In the genomic region with DNA sequence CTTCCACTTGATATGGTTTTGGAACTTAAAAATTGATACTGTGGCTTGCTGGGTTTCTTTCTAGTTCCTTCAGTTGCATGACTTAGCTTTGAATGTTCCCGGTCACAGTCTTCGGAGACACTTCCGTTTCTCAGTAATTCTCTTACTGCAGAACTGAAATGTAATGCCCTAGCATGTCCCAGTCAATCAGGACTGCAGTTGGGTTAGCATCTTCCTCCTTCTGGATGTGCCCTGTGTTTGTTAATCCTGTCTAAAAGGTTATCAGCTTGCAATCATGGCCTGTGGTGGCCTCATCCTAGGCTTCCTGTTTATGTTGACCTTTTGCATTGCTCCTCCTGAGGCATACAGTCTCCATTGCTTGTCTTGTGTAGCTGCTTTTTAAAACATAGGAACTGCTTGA, we compare ENCODE assay signal across 9 cellular contexts.
DNase-seq lines count a peak whose midpoint lies in the region; ATAC-seq, FAIRE-seq and TF ChIP-seq lines count a peak whose summit lies in the region.
"Had no signal": no experiment of that assay in that cellular context is flagged by ENCODE, and none has a peak within 500 bp of the region (broad histone marks: within the 10 kb centered on the region; RNA-seq: fewer than 3 reads in every experiment).

No MANE protein-coding gene starts in this region.

- TF ChIP-seq EP300 in A549 (IDR thresholded peaks at IDR 0.05) (no peak), K562 (IDR thresholded peaks at IDR 0.05; ENCODE audit: low read length) (no peak)

- in situ Hi-C loops in K562 (cut with MboI), result no loop called here

- TF ChIP-seq CTCF in A549 (IDR thresholded peaks at IDR 0.05), result no peak
- TF ChIP-seq CTCF in HFFc6 (IDR thresholded peaks at IDR 0.05), result no peak
- no peak for TF ChIP-seq CTCF in K562 (IDR thresholded peaks at IDR 0.05 in 2 of 3, conservative IDR thresholded peaks at IDR 0.05 in 1 of 3; ENCODE audit: insufficient read depth in 2 of 3, low read depth in 1 of 3, low read length in 3 of 3)
- no peak for TF ChIP-seq CTCF in left lung (IDR thresholded peaks at IDR 0.05)

- ATAC-seq in A549 (peak; percentile 25 to 51; a peak in 4 of 6 replicates), K562 (no peak), left lung (peak; percentile 71)
- no peak for ATAC-seq in activated CD4-positive, CD25-positive, alpha-beta regulatory T cell treated with anti-CD3 and anti-CD28 coated beads, Interleukin-2, amount 50 U/mL, for 24 hours
- ATAC-seq: naive thymus-derived CD8-positive, alpha-beta T cell had no signal

- H3K9me1 ChIP-seq in K562 (ENCODE audit: control insufficient read depth, insufficient read depth, low read length), result no peaks in the 10 kb centered on the region

- H2AFZ ChIP-seq in K562 (ENCODE audit: low read depth, low read length), result no peak overlapping the region

- POLR2A ChIA-PET in A549 (lab: Yijun Ruan, JAX), result no interaction called here
- POLR2A ChIA-PET in K562 (lab: Yijun Ruan, JAX), result interaction anchor here (1.0 to 1.5 kb wide), 3 partner anchors 9 to 22 kb away, joined by 3 read pairs; no protein-coding TSS in a partner anchor

- H3K79me2 ChIP-seq in K562 (ENCODE audit: control insufficient read depth, insufficient read depth, low read length), result no peaks in the 10 kb centered on the region

- no peaks in the 10 kb centered on the region for H4K20me1 ChIP-seq in K562 (replicated peaks; ENCODE audit: control insufficient read depth, insufficient read depth, low read length)

- H3K4me3 Mint-ChIP-seq in HFFc6, result peak overlapping the region; percentile 70
- no peak overlapping the region for H3K4me3 Mint-ChIP-seq in activated CD4-positive, alpha-beta T cell treated with anti-CD3 and anti-CD28 coated beads, Interleukin-2, amount 10 ng/mL, durations not matched to agents 24 days and 14 days
- H3K4me3 Mint-ChIP-seq: naive thymus-derived CD8-positive, alpha-beta T cell had no signal

- H3K4me2 ChIP-seq in A549, result peak overlapping the region; percentile 70
- no peak overlapping the region for H3K4me2 ChIP-seq in K562 (ENCODE audit: insufficient read depth, low read length)

- no peak overlapping the region for H3K4me3 ChIP-seq in A549
- H3K4me3 ChIP-seq in K562, result no peak overlapping the region
- H3K4me3 ChIP-seq in left lung, result no peak overlapping the region

- intact Hi-C loops in K562 (cut with micrococcal nuclease), result no loop called here
- intact Hi-C loops in left lung (cut with DNase I), result no loop called here
- intact Hi-C loops in activated CD4-positive, alpha-beta T cell treated with anti-CD3 and anti-CD28 coated beads, Interleukin-2, amount 10 ng/mL, durations not matched to agents 24 days and 14 days (cut with micrococcal nuclease), result no loop called here

- peak in 1 of 2 experiments; percentile 2 for DNase-seq in A549 (ENCODE audit: low read depth in 1 of 2, low spot score in 1 of 2)
- DNase-seq in HFFc6, result no peak
- DNase-seq in K562 (ENCODE audit: extremely low read depth in 1 of 4, low spot score in 3 of 4), result no peak
- DNase-seq in left lung, result no peak
- no peak for DNase-seq in activated CD4-positive, alpha-beta T cell treated with anti-CD3 and anti-CD28 coated beads, Interleukin-2, amount 10 ng/mL, durations not matched to agents 24 days and 14 days
- DNase-seq in NCI-H510A (lab: John Stamatoyannopoulos, UW), result no peak
- DNase-seq in stimulated activated naive CD4-positive, alpha-beta T cell (lab: John Stamatoyannopoulos, UW), result no peak
- DNase-seq: naive thymus-derived CD8-positive, alpha-beta T cell had no signal

- no peak overlapping the region for H3K9ac ChIP-seq in K562 (ENCODE audit: insufficient read depth in 1 of 2, low read depth in 2 of 2, low read length in 2 of 2)

- no peaks in the 10 kb centered on the region for H3K27me3 ChIP-seq in K562 (ENCODE audit: control insufficient read depth in 2 of 2, insufficient read depth in 2 of 2, low read length in 2 of 2)
- H3K27me3 ChIP-seq in left lung, result no peaks in the 10 kb centered on the region

- peaks cover 25% of the 10 kb centered on the region for H3K4me1 Mint-ChIP-seq in HFFc6 (ENCODE audit: low read depth)
- peaks cover 8% of the 10 kb centered on the region for H3K4me1 Mint-ChIP-seq in activated CD4-positive, alpha-beta T cell treated with anti-CD3 and anti-CD28 coated beads, Interleukin-2, amount 10 ng/mL, durations not matched to agents 24 days and 14 days

- no peaks in the 10 kb centered on the region; the same call in 1 of the 2 replicates for H3K27me3 Mint-ChIP-seq in HFFc6 (ENCODE audit: insufficient read depth)
- no peaks in the 10 kb centered on the region for H3K27me3 Mint-ChIP-seq in activated CD4-positive, alpha-beta T cell treated with anti-CD3 and anti-CD28 coated beads, Interleukin-2, amount 10 ng/mL, durations not matched to agents 24 days and 14 days
- H3K27me3 Mint-ChIP-seq: naive thymus-derived CD8-positive, alpha-beta T cell had no signal

- H3K27ac ChIP-seq in A549, result peak overlapping the region in 1 of 2 experiments; percentile 59; a peak in 3 of 6 replicates
- H3K27ac ChIP-seq in K562 (ENCODE audit: extremely low read depth, low read depth, low read length), result no peak overlapping the region
- peak overlapping the region in 1 of 2 donors; percentile 82 for H3K27ac ChIP-seq in left lung

- H3K36me3 ChIP-seq in K562 (ENCODE audit: control insufficient read depth, insufficient read depth, low read length) (no peaks in the 10 kb centered on the region), left lung (no peaks in the 10 kb centered on the region)

- no TSS peak for BruUV-seq in K562 (replicated peaks; lab: Mats Ljungman, UMichigan)

- TF ChIP-seq POLR2A in A549 (IDR thresholded peaks at IDR 0.05; ENCODE audit: low read length), result no peak
- TF ChIP-seq POLR2A in K562 (conservative IDR thresholded peaks at IDR 0.05), result no peak

- no peaks in the 10 kb centered on the region for H3K9me3 Mint-ChIP-seq in HFFc6
- peaks cover 10% of the 10 kb centered on the region for H3K9me3 Mint-ChIP-seq in activated CD4-positive, alpha-beta T cell treated with anti-CD3 and anti-CD28 coated beads, Interleukin-2, amount 10 ng/mL, durations not matched to agents 24 days and 14 days

- H3K4me1 ChIP-seq in A549 (peaks cover 15% of the 10 kb centered on the region), K562 (replicated peaks in 1 of 2; ENCODE audit: control insufficient read depth in 2 of 2, insufficient read depth in 2 of 2, low read length in 2 of 2) (no peaks in the 10 kb centered on the region; a peak in 2 of 5 replicates), left lung (peaks cover 0 to 36% of the 10 kb centered on the region in 2 donors)

- FAIRE-seq in A549 (lab: Jason Lieb, UNC) (no peak), K562 (lab: Jason Lieb, UNC) (no peak)

- H3K9me3 ChIP-seq in A549 (no peaks in the 10 kb centered on the region), K562 (replicated peaks; ENCODE audit: control insufficient read depth, insufficient read depth, low read depth, low read length) (no peaks in the 10 kb centered on the region), left lung (no peaks in the 10 kb centered on the region)

- H3K27ac Mint-ChIP-seq in HFFc6, result peak overlapping the region; percentile 81
- no peak overlapping the region for H3K27ac Mint-ChIP-seq in activated CD4-positive, alpha-beta T cell treated with anti-CD3 and anti-CD28 coated beads, Interleukin-2, amount 10 ng/mL, durations not matched to agents 24 days and 14 days
- H3K27ac Mint-ChIP-seq: naive thymus-derived CD8-positive, alpha-beta T cell had no signal

- WGBS in A549 (ENCODE audit: missing lambda C conversion rate), result 92% methylated on average over 3 of the region's 3 CpGs
- WGBS in K562 (ENCODE audit: insufficient coverage, low coverage, missing lambda C conversion rate), result 2% methylated on average over 3 of the region's 3 CpGs

- CTCF ChIA-PET in A549 (lab: Yijun Ruan, JAX) (interaction anchor here (1.2 kb wide), 1 partner anchor 141 kb away, joined by 3 read pairs; no protein-coding TSS in a partner anchor), K562 (lab: Yijun Ruan, JAX; ENCODE audit: low intra/inter-chr PET ratio) (no interaction called here)

- TF ChIP-seq RAD21 in A549 (conservative IDR thresholded peaks at IDR 0.05 in 1 of 2, IDR thresholded peaks at IDR 0.05 in 1 of 2) (no peak), K562 (CRISPR knock-in tag; conservative IDR thresholded peaks at IDR 0.05 in 1 of 2, IDR thresholded peaks at IDR 0.05 in 1 of 2) (no peak)

- peaks cover 13% of the 10 kb centered on the region for H3K36me3 Mint-ChIP-seq in HFFc6 (ENCODE audit: low read depth)
- no peaks in the 10 kb centered on the region for H3K36me3 Mint-ChIP-seq in activated CD4-positive, alpha-beta T cell treated with anti-CD3 and anti-CD28 coated beads, Interleukin-2, amount 10 ng/mL, durations not matched to agents 24 days and 14 days (ENCODE audit: low read depth)

TF ChIP-seq in A549, 52 proteins besides CTCF, POLR2A, EP300 and RAD21:
- TF ChIP-seq SREBF2 (IDR thresholded peaks at IDR 0.05), result no peak
- TF ChIP-seq, protein P1, sequence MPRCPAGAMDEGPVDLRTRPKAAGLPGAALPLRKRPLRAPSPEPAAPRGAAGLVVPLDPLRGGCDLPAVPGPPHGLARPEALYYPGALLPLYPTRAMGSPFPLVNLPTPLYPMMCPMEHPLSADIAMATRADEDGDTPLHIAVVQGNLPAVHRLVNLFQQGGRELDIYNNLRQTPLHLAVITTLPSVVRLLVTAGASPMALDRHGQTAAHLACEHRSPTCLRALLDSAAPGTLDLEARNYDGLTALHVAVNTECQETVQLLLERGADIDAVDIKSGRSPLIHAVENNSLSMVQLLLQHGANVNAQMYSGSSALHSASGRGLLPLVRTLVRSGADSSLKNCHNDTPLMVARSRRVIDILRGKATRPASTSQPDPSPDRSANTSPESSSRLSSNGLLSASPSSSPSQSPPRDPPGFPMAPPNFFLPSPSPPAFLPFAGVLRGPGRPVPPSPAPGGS (IDR thresholded peaks at IDR 0.05), result no peak

TF ChIP-seq in K562, 482 proteins besides CTCF, POLR2A, EP300 and RAD21:
- TF ChIP-seq BACH1 (tag; IDR thresholded peaks at IDR 0.05) (peak; percentile 29; the same call in 1 of the 2 replicates), NCOA6 (IDR thresholded peaks at IDR 0.05) (no peak), NR2C2 (CRISPR knock-in tag; IDR thresholded peaks at IDR 0.05) (no peak), NR2C2 (tag; IDR thresholded peaks at IDR 0.05) (peak; percentile 60; the same call in 1 of the 2 replicates)

Comparison
In these comparisons a context has a peak if more than half of its experiments do, and no peak if none do; other contexts are left out.
1. ATAC-seq: peak in A549 (2 of 2) and left lung (single experiment); none in K562 (single experiment) and activated CD4-positive, CD25-positive, alpha-beta regulatory T cell treated with anti-CD3 and anti-CD28 coated beads, Interleukin-2, amount 50 U/mL, for 24 hours (0 of 2).